In genomic region chr14:77457115-77457521, GRCh38 we compare ENCODE assay signal across 8 cellular contexts. TPM values are rescaled to one million over a fixed set of nuclear protein-coding genes. Genes with fewer than 3 reads are reported as not detected.
DNase-seq lines count a peak whose midpoint lies in the region; ATAC-seq lines count a peak whose summit lies in the region.

No MANE protein-coding gene starts in this region.

- H3K4me3 ChIP-seq in iPS-18a (ENCODE audit: low read length), result peak overlapping the region; percentile 99
- H3K4me3 ChIP-seq in stomach smooth muscle (ENCODE audit: low read length in 2 of 2), result peak overlapping the region; percentile 89 to 99

- ATAC-seq in GM18868 (IDR thresholded peaks at IDR 0.05; ENCODE audit: unreplicated experiment) (peak; percentile 24), HG03045 (IDR thresholded peaks at IDR 0.05; ENCODE audit: unreplicated experiment) (peak; percentile 20), GM18873 (IDR thresholded peaks at IDR 0.05; ENCODE audit: low FRiP score, unreplicated experiment) (no peak)
- peak; percentile 9 for ATAC-seq in activated T-helper 17 cell treated with anti-CD3 and anti-CD28 coated beads, Interleukin-2, amount 50 U/mL, for 72 hours (replicated peaks)

- no peak for DNase-seq in DMS153 (lab: John Stamatoyannopoulos, UW)
- no peak for DNase-seq in HuH-7 (ENCODE audit: low spot score)

- H3K27ac Mint-ChIP-seq in activated T-helper 17 cell treated with anti-CD3 and anti-CD28 coated beads, Interleukin-2, amount 50 U/mL, for 72 hours, result peak overlapping the region; percentile 100

- H3K4me1 ChIP-seq in iPS-18a (ENCODE audit: control insufficient read depth, low read depth, low read length) (no peaks in the 10 kb centered on the region), stomach smooth muscle (ENCODE audit: control insufficient read depth, insufficient read depth, low read length) (peaks cover 20% of the 10 kb centered on the region)

- H3K9ac ChIP-seq in iPS-18a (ENCODE audit: low read length) (peak overlapping the region; percentile 97), stomach smooth muscle (ENCODE audit: low read length in 2 of 2) (peak overlapping the region; percentile 95 to 98)

- H3K4me1 Mint-ChIP-seq in activated T-helper 17 cell treated with anti-CD3 and anti-CD28 coated beads, Interleukin-2, amount 50 U/mL, for 72 hours, result peaks cover 23% of the 10 kb centered on the region

- H3K27me3 ChIP-seq in iPS-18a (ENCODE audit: control insufficient read depth, insufficient read depth, low read length), result no peaks in the 10 kb centered on the region
- no peaks in the 10 kb centered on the region for H3K27me3 ChIP-seq in stomach smooth muscle (ENCODE audit: control insufficient read depth in 1 of 2, insufficient read depth in 2 of 2, low read length in 2 of 2)

- peak overlapping the region; percentile 98 for H3K4me3 Mint-ChIP-seq in activated T-helper 17 cell treated with anti-CD3 and anti-CD28 coated beads, Interleukin-2, amount 50 U/mL, for 72 hours

- H3K9me3 Mint-ChIP-seq in activated T-helper 17 cell treated with anti-CD3 and anti-CD28 coated beads, Interleukin-2, amount 50 U/mL, for 72 hours, result no peaks in the 10 kb centered on the region

- H3K36me3 ChIP-seq in iPS-18a (ENCODE audit: control insufficient read depth, low read depth, low read length) (peaks cover 27% of the 10 kb centered on the region), stomach smooth muscle (ENCODE audit: control insufficient read depth in 2 of 2, insufficient read depth in 2 of 2, low read length in 2 of 2) (peaks cover 21 to 22% of the 10 kb centered on the region in 2 donors)

- H3K36me3 Mint-ChIP-seq in activated T-helper 17 cell treated with anti-CD3 and anti-CD28 coated beads, Interleukin-2, amount 50 U/mL, for 72 hours (ENCODE audit: low read depth), result peaks cover 77% of the 10 kb centered on the region

- no peaks in the 10 kb centered on the region for H3K27me3 Mint-ChIP-seq in activated T-helper 17 cell treated with anti-CD3 and anti-CD28 coated beads, Interleukin-2, amount 50 U/mL, for 72 hours

- H3K27ac ChIP-seq in iPS-18a (ENCODE audit: low read length), result no peak overlapping the region
- peak overlapping the region; percentile 93 for H3K27ac ChIP-seq in stomach smooth muscle (ENCODE audit: low read length)

- H3K9me3 ChIP-seq in iPS-18a (ENCODE audit: control insufficient read depth, low read depth, low read length), result no peaks in the 10 kb centered on the region
- H3K9me3 ChIP-seq in stomach smooth muscle (ENCODE audit: control insufficient read depth in 2 of 2, low read length in 2 of 2), result no peaks in the 10 kb centered on the region

RNA-seq across cellular contexts. Expression of gene VIPAS39, which starts 0.3 kb away (rescaled TPM):
- 10 to 100 TPM; 19.0 to 25.9 TPM for total RNA-seq in activated T-helper 17 cell treated with anti-CD3 and anti-CD28 coated beads, Interleukin-2, amount 50 U/mL, for 72 hours

RNA-seq across cellular contexts. Expression of gene AHSA1, which starts 0.8 kb away (rescaled TPM):
- total RNA-seq in activated T-helper 17 cell treated with anti-CD3 and anti-CD28 coated beads, Interleukin-2, amount 50 U/mL, for 72 hours, result 100 to 1,000 TPM; 143 to 283 TPM

RNA-seq across cellular contexts. Expression of gene NOXRED1, which starts 33.8 kb away (rescaled TPM):
- total RNA-seq in activated T-helper 17 cell treated with anti-CD3 and anti-CD28 coated beads, Interleukin-2, amount 50 U/mL, for 72 hours, result 1 to 10 TPM in 1 of 2 donors, under 1 TPM in 1; 0.89 to 1.0 TPM

RNA-seq across cellular contexts. Expression of gene ISM2, which starts 41.5 kb away (rescaled TPM):
- total RNA-seq in activated T-helper 17 cell treated with anti-CD3 and anti-CD28 coated beads, Interleukin-2, amount 50 U/mL, for 72 hours, result under 1 TPM in 1 of 2 donors, not detected in 1; 0.21 TPM
